ENCODE assay signal across 1 cellular context in the genomic region with DNA sequence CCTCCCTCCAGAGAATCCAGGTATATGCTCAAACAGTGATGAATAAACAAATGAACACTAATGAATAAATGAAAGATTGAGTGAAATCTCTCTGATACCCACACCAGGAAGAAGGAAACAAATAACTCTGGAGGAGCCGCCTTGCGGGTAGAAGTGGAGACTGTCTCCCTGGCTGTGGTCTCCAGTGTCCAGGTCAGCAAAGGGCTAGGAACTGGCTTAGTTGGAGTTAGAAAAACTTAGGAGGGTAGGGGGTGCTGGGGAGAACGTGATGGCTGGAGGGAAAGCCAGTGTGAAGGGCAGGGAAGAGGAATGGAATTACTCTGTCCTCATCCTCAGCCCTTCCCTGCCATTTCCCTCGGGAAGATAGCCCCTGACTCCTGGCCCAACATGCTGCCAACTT.
TF ChIP-seq lines count a peak whose summit lies in the region.

No MANE protein-coding gene starts in this region.

TF ChIP-seq in H1, 55 proteins besides CTCF, POLR2A, EP300 and RAD21:
- TF ChIP-seq SP2 (IDR thresholded peaks at IDR 0.05; ENCODE audit: low read length) (no peak), BRCA1 (IDR thresholded peaks at IDR 0.05; ENCODE audit: low read depth, low read length) (no peak), BACH1 (IDR thresholded peaks at IDR 0.05; ENCODE audit: low read length) (no peak), HDAC2 (IDR thresholded peaks at IDR 0.05; ENCODE audit: borderline replicate concordance in 1 of 2, low read depth in 2 of 2, low read length in 2 of 2) (no peak), YY1 (IDR thresholded peaks at IDR 0.05; ENCODE audit: low read depth, low read length) (no peak), SIN3A (conservative IDR thresholded peaks at IDR 0.05 in 1 of 2, IDR thresholded peaks at IDR 0.05 in 1 of 2; ENCODE audit: low read depth in 1 of 2, low read length in 2 of 2) (no peak), SIRT6 (IDR thresholded peaks at IDR 0.05; ENCODE audit: low read length) (no peak), EGR1 (IDR thresholded peaks at IDR 0.05; ENCODE audit: borderline replicate concordance, low read depth, low read length) (no peak), GTF2F1 (IDR thresholded peaks at IDR 0.05; ENCODE audit: borderline replicate concordance, low read depth, low read length) (no peak)
- TF ChIP-seq, protein P1, sequence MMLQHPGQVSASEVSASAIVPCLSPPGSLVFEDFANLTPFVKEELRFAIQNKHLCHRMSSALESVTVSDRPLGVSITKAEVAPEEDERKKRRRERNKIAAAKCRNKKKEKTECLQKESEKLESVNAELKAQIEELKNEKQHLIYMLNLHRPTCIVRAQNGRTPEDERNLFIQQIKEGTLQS (IDR thresholded peaks at IDR 0.05; ENCODE audit: insufficient read depth, low read depth, low read length) = no peak
TF ChIP-seq in H1: peak in this region for 0.
